ENCODE assay signal across 9 cellular contexts in genomic region chr18:39453882-39454281, GRCh38.
DNase-seq lines count a peak whose midpoint lies in the region; ATAC-seq lines count a peak whose summit lies in the region.
"Had no signal": no experiment of that assay in that cellular context is flagged by ENCODE, and none has a peak within 500 bp of the region (broad histone marks: within the 10 kb centered on the region; RNA-seq: fewer than 3 reads in every experiment).

No MANE protein-coding gene starts in this region.

- peak overlapping the region in 1 of 11 experiments; percentile 60; a peak in 1 of 22 replicates for H3K27ac ChIP-seq in BLaER1 treated with 17β-estradiol and CSF1 and Interleukin-3, amounts not matched to agents 10 nM and 100 nM

- H3K9me3 ChIP-seq in BLaER1 treated with 17β-estradiol and CSF1 and Interleukin-3, amounts not matched to agents 10 nM and 100 nM (replicated peaks in 1 of 11) = peaks cover 0 to 7% (median 0%) of the 10 kb centered on the region in 11 experiments; a peak in 2 of 22 replicates
- H3K9me3 ChIP-seq in neuron (ENCODE audit: low read length) = no peaks in the 10 kb centered on the region

- intact Hi-C loops in posterior vena cava (cut with DNase I) = no loop called here

- no peak for ATAC-seq in HG02884 (IDR thresholded peaks at IDR 0.05; ENCODE audit: unreplicated experiment)

- H3K4me3 ChIP-seq in BLaER1 treated with 17β-estradiol and CSF1 and Interleukin-3, amounts not matched to agents 10 nM and 100 nM = no peak overlapping the region; a peak in 1 of 20 replicates
- H3K4me3 ChIP-seq in neuron (ENCODE audit: low read length) = no peak overlapping the region

- no peaks in the 10 kb centered on the region for H3K27me3 ChIP-seq in BLaER1 treated with 17β-estradiol and CSF1 and Interleukin-3, amounts not matched to agents 10 nM and 100 nM
- H3K27me3 ChIP-seq in neuron (ENCODE audit: insufficient read depth, low read length) = no peaks in the 10 kb centered on the region

- no peaks in the 10 kb centered on the region for H3K36me3 ChIP-seq in BLaER1 treated with 17β-estradiol and CSF1 and Interleukin-3, amounts not matched to agents 10 nM and 100 nM
- H3K36me3 ChIP-seq in neuron (ENCODE audit: insufficient read depth, low read length) = no peaks in the 10 kb centered on the region

- no peaks in the 10 kb centered on the region for H4K20me1 ChIP-seq in BLaER1 treated with 17β-estradiol and CSF1 and Interleukin-3, amounts not matched to agents 10 nM and 100 nM

- peak; percentile 65 for DNase-seq in NCI-H69 (lab: John Stamatoyannopoulos, UW)
- peak; percentile 45 for DNase-seq in fibroblast of gingiva (ENCODE audit: low read depth)
- DNase-seq in posterior vena cava (ENCODE audit: low spot score) = no peak
- DNase-seq in SKM-1 (lab: John Stamatoyannopoulos, UW; ENCODE audit: unreplicated experiment) = no peak
- no peak for DNase-seq in GM19240 (ENCODE audit: insufficient read length, low spot score)
- DNase-seq: T1000 had no signal

- H3K4me2 ChIP-seq in BLaER1 treated with 17β-estradiol and CSF1 and Interleukin-3, amounts not matched to agents 10 nM and 100 nM = peak overlapping the region; percentile 4 to 65 (median 54); a peak in 18 of 22 replicates

- peaks cover 0 to 8% (median 0%) of the 10 kb centered on the region in 10 experiments; a peak in 3 of 20 replicates for H3K4me1 ChIP-seq in BLaER1 treated with 17β-estradiol and CSF1 and Interleukin-3, amounts not matched to agents 10 nM and 100 nM
- H3K4me1 ChIP-seq in neuron (ENCODE audit: insufficient read depth, low read length) = no peaks in the 10 kb centered on the region

- H2AFZ ChIP-seq in neuron (ENCODE audit: low read depth, low read length) = peak overlapping the region; percentile 31

- H3K9ac ChIP-seq in BLaER1 treated with 17β-estradiol and CSF1 and Interleukin-3, amounts not matched to agents 10 nM and 100 nM = no peak overlapping the region

Comparison
In these comparisons a context has a peak if more than half of its experiments do, and no peak if none do; other contexts are left out.
1. DNase-seq: peak in NCI-H69 (single experiment) and fibroblast of gingiva (single experiment); none in posterior vena cava (single experiment), SKM-1 (single experiment) and GM19240 (single experiment).